1 cellular context compared by ENCODE assay signal in the genomic region with DNA sequence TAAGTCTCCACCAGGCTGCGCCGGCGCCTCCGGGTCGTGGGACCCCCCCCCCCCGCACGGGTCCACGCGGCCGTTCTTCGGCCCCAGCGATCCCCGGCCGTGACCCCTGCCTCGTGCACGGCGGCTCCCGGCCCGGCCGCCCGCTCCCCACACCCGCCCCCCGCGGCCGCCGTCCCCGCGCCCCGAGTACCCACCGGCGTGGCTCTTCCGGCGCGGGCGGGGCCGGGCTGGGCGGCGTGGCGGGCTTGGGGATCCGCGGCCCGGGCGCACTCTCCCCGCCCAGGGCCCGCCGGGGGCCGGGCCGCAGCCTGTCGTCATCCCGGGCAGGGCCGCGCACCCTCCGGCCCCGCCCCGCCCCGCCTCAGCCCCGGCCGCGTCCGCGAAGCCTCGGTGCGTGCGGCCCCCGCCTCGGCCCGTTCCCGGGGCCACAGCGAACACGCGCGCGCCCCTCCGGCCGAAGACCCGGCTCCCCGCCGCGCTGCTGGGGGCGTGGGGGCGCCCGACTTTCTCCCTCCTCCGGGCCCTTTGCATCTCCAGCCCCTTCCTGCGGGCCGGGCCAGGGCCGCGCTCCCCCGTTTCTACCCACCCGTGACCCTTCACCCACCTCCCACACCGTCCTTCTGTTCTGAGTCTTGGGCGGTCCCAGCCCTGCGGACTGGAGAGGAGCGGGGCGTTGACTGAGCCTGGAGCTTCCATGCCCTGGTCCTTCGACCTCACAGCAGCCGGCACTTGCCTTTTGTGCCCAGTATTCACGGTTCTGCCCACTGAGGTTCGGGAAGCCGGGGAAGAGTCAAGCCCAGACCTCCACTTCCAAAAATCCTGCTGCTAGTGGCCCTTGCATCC.
A peak's percentile ranks its signal among the peaks of the same experiment; 100 is the strongest.
TF ChIP-seq lines count a peak whose summit lies in the region.

No MANE protein-coding gene starts in this region.

TF ChIP-seq in K562, 482 proteins besides CTCF, POLR2A, EP300 and RAD21 (continued from another document):
- TF ChIP-seq, protein P1, sequence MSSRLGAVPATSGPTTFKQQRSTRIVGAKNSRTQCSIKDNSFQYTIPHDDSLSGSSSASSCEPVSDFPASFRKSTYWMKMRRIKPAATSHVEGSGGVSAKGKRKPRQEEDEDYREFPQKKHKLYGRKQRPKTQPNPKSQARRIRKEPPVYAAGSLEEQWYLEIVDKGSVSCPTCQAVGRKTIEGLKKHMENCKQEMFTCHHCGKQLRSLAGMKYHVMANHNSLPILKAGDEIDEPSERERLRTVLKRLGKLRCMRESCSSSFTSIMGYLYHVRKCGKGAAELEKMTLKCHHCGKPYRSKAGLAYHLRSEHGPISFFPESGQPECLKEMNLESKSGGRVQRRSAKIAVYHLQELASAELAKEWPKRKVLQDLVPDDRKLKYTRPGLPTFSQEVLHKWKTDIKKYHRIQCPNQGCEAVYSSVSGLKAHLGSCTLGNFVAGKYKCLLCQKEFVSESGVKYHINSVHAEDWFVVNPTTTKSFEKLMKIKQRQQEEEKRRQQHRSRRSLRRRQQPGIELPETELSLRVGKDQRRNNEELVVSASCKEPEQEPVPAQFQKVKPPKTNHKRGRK (tag; IDR thresholded peaks at IDR 0.05): no peak
- TF ChIP-seq, protein P2, sequence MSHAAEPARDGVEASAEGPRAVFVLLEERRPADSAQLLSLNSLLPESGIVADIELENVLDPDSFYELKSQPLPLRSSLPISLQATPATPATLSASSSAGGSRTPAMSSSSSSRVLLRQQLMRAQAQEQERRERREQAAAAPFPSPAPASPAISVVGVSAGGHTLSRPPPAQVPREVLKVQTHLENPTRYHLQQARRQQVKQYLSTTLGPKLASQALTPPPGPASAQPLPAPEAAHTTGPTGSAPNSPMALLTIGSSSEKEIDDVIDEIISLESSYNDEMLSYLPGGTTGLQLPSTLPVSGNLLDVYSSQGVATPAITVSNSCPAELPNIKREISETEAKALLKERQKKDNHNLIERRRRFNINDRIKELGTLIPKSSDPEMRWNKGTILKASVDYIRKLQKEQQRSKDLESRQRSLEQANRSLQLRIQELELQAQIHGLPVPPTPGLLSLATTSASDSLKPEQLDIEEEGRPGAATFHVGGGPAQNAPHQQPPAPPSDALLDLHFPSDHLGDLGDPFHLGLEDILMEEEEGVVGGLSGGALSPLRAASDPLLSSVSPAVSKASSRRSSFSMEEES (CRISPR knock-in tag; IDR thresholded peaks at IDR 0.05): no peak
- TF ChIP-seq ZNF143 (CRISPR knock-in tag; IDR thresholded peaks at IDR 0.05): no peak
- no peak for TF ChIP-seq DMBX1 (CRISPR knock-in tag; IDR thresholded peaks at IDR 0.05; ENCODE audit: borderline replicate concordance)
- no peak for TF ChIP-seq ZNF436 (CRISPR knock-in tag; IDR thresholded peaks at IDR 0.05)
- TF ChIP-seq ELF1 (tag; IDR thresholded peaks at IDR 0.05): no peak
- TF ChIP-seq RBFOX2 (IDR thresholded peaks at IDR 0.05; ENCODE audit: low read depth, low read length): peak; percentile 59; the same call in 1 of the 2 replicates
- TF ChIP-seq CSDE1 (IDR thresholded peaks at IDR 0.05): no peak
